8 cellular contexts compared by ENCODE assay signal in the genomic region with DNA sequence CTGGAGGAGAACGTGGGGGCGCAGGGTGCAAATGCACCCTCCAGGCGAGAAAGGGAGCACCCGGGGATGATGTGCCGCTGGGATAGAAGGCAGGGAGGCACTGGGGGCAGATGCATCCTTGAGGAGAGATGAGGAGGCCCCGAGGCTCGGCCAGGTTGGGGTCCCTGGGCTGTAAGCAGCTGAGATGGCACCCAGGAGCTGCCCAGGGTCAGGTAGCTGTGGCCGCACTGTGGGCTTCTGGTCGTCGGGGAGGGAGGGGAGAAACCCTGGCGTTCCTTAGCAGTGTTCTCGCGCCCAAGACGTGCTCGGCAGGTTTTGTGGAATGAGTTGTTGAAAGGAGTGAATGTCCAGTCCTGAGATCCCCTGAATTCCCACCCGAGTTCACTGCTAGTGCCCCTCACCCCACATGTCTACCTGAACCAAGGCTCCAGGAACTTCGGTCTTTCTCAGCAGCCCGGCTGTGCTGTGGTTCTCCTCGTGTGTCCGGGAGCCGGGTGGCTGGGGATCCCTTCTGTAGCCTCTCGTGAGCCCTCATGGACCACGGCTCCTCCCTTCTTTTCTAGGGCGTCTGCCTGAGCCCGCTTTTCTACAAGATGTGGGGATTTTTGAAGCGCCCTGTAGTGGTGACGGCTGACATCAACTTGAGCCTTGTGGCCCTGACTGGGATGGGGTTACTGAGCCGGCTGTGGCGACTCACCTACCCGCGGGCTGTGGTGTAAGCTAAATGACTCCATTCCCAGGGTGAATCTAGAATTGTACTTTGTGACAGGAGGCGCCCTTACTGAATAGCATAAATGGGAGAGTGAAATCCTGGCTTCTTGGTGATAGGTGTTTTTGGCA. TPM values are rescaled to one million over a fixed set of nuclear protein-coding genes. Genes with fewer than 3 reads are reported as not detected.
DNase-seq lines count a peak whose midpoint lies in the region; TF ChIP-seq lines count a peak whose summit lies in the region.

No MANE protein-coding gene starts in this region.

- H4K20me1 ChIP-seq in DOHH2 (ENCODE audit: control insufficient read depth, insufficient read depth, low read depth, low read length) (no peaks in the 10 kb centered on the region), neural cell (ENCODE audit: insufficient read depth) (no peaks in the 10 kb centered on the region)

- POLR2A ChIA-PET in activated CD4-positive, alpha-beta memory T cell treated with anti-CD3 and anti-CD28 coated beads, Interleukin-2, amount 10 ng/mL, durations not matched to agents 7 days and 5 days (lab: Charles Lee) = interaction anchor here (0.8 to 1.8 kb wide), 18 partner anchors 15 to 266 kb away, joined by 3 to 9 read pairs (median 3); no protein-coding TSS in a partner anchor

- H3K27me3 ChIP-seq in DOHH2 (ENCODE audit: control insufficient read depth, low read length) (no peaks in the 10 kb centered on the region), endodermal cell (ENCODE audit: control insufficient read depth, insufficient read depth, low read length, poor library complexity, severe bottlenecking) (peaks cover 5% of the 10 kb centered on the region), neural cell (ENCODE audit: insufficient read depth, low read depth, low read length) (no peaks in the 10 kb centered on the region)

- H3K27me3 Mint-ChIP-seq in activated CD4-positive, alpha-beta memory T cell treated with anti-CD3 and anti-CD28 coated beads, Interleukin-2, amount 10 ng/mL, durations not matched to agents 7 days and 5 days = no peaks in the 10 kb centered on the region
- H3K27me3 Mint-ChIP-seq in endodermal cell (ENCODE audit: insufficient read depth) = peaks cover 2% of the 10 kb centered on the region
- no peaks in the 10 kb centered on the region for H3K27me3 Mint-ChIP-seq in type B pancreatic cell

- H3K9me3 Mint-ChIP-seq in activated CD4-positive, alpha-beta memory T cell treated with anti-CD3 and anti-CD28 coated beads, Interleukin-2, amount 10 ng/mL, durations not matched to agents 7 days and 5 days = no peaks in the 10 kb centered on the region
- H3K9me3 Mint-ChIP-seq in endodermal cell (no peaks in the 10 kb centered on the region), type B pancreatic cell (no peaks in the 10 kb centered on the region)

- H3K36me3 Mint-ChIP-seq in activated CD4-positive, alpha-beta memory T cell treated with anti-CD3 and anti-CD28 coated beads, Interleukin-2, amount 10 ng/mL, durations not matched to agents 7 days and 5 days (ENCODE audit: low read depth) = peaks cover 25% of the 10 kb centered on the region
- H3K36me3 Mint-ChIP-seq in endodermal cell (ENCODE audit: low read depth) (peaks cover 46% of the 10 kb centered on the region), type B pancreatic cell (peaks cover 20% of the 10 kb centered on the region)

- H3K4me3 Mint-ChIP-seq in activated CD4-positive, alpha-beta memory T cell treated with anti-CD3 and anti-CD28 coated beads, Interleukin-2, amount 10 ng/mL, durations not matched to agents 7 days and 5 days = peak overlapping the region; percentile 98
- peak overlapping the region; percentile 87 for H3K4me3 Mint-ChIP-seq in endodermal cell
- H3K4me3 Mint-ChIP-seq in type B pancreatic cell = peak overlapping the region; percentile 97

- no peaks in the 10 kb centered on the region for H3K9me2 ChIP-seq in DOHH2 (replicated peaks; ENCODE audit: control insufficient read depth, low read length)
- no peaks in the 10 kb centered on the region for H3K9me2 ChIP-seq in neural cell (ENCODE audit: insufficient read depth, low read length)

- peak overlapping the region; percentile 88 for H3K4me2 ChIP-seq in DOHH2 (ENCODE audit: low read length)
- peak overlapping the region; percentile 67 for H3K4me2 ChIP-seq in neural cell (ENCODE audit: low read length)

- H3K4me1 Mint-ChIP-seq in activated CD4-positive, alpha-beta memory T cell treated with anti-CD3 and anti-CD28 coated beads, Interleukin-2, amount 10 ng/mL, durations not matched to agents 7 days and 5 days = peaks cover 52% of the 10 kb centered on the region
- H3K4me1 Mint-ChIP-seq in endodermal cell = peaks cover 15% of the 10 kb centered on the region
- H3K4me1 Mint-ChIP-seq in type B pancreatic cell (ENCODE audit: unreplicated experiment) = peaks cover 19% of the 10 kb centered on the region

- no peaks in the 10 kb centered on the region for H3K9me3 ChIP-seq in DOHH2 (ENCODE audit: control insufficient read depth, insufficient read depth, low read length)
- H3K9me3 ChIP-seq in endodermal cell (ENCODE audit: control insufficient read depth, low read length) = no peaks in the 10 kb centered on the region
- H3K9me3 ChIP-seq in neural cell (ENCODE audit: low read length) = no peaks in the 10 kb centered on the region

- H3K79me2 ChIP-seq in DOHH2 (ENCODE audit: control insufficient read depth, low read length) (peaks cover 14% of the 10 kb centered on the region), neural cell (replicated peaks; ENCODE audit: insufficient read depth, low read length) (peaks cover 13% of the 10 kb centered on the region)

- no peak overlapping the region for H3K27ac ChIP-seq in DOHH2 (ENCODE audit: low read depth, low read length)
- no peak overlapping the region for H3K27ac ChIP-seq in endodermal cell (ENCODE audit: low read depth, low read length)
- peak overlapping the region; percentile 57 for H3K27ac ChIP-seq in neural cell (ENCODE audit: low read length)

- TF ChIP-seq EP300 in neural cell (conservative IDR thresholded peaks at IDR 0.05; ENCODE audit: poor library complexity, severe bottlenecking) = no peak

- H2AFZ ChIP-seq in neural cell (ENCODE audit: low read depth, low read length) = no peak overlapping the region

- 60 to 80% methylated on average over 26 to 32 of the region's 32 CpGs for WGBS in endodermal cell (ENCODE audit: insufficient coverage in 1 of 2, insufficient read length in 1 of 2), 2 experiments

- H3K9ac ChIP-seq in endodermal cell (ENCODE audit: extremely low read depth, low read length, poor library complexity, severe bottlenecking) (peak overlapping the region; percentile 69), neural cell (ENCODE audit: low read length) (peak overlapping the region; percentile 84)

- H3K36me3 ChIP-seq in DOHH2 (ENCODE audit: control insufficient read depth, low read length) (peaks cover 25% of the 10 kb centered on the region), endodermal cell (ENCODE audit: control insufficient read depth, insufficient read depth, low read length) (peaks cover 46% of the 10 kb centered on the region), neural cell (ENCODE audit: insufficient read depth, low read length) (no peaks in the 10 kb centered on the region)

- DNase-seq in Kasumi-1 (lab: John Stamatoyannopoulos, UW) (peak; percentile 46 to 47), endodermal cell (peak; percentile 70), type B pancreatic cell (ENCODE audit: extremely low spot score, unreplicated experiment) (no peak), NCI-H2029 (lab: John Stamatoyannopoulos, UW) (no peak), NCI-H1694 treated with DMSO at 0.1 percent for 48 hours (lab: John Stamatoyannopoulos, UW) (no peak)
- peak; percentile 83 for DNase-seq in activated CD4-positive, alpha-beta memory T cell treated with anti-CD3 and anti-CD28 coated beads, Interleukin-2, amount 10 ng/mL, durations not matched to agents 7 days and 5 days

- CTCF ChIA-PET in activated CD4-positive, alpha-beta memory T cell treated with anti-CD3 and anti-CD28 coated beads, Interleukin-2, amount 10 ng/mL, durations not matched to agents 7 days and 5 days (lab: Charles Lee) = interaction anchor here (1.3 to 2.1 kb wide), 3 partner anchors 96 to 250 kb away, joined by 4 to 7 read pairs (median 4); no protein-coding TSS in a partner anchor

- H3K4me1 ChIP-seq in DOHH2 (ENCODE audit: control insufficient read depth, low read length) = peaks cover 21% of the 10 kb centered on the region
- H3K4me1 ChIP-seq in endodermal cell (ENCODE audit: control insufficient read depth, insufficient read depth, low read length) = peaks cover 10% of the 10 kb centered on the region

- peak overlapping the region; percentile 93 for H3K4me3 ChIP-seq in DOHH2 (ENCODE audit: low read length)
- peak overlapping the region; percentile 86 for H3K4me3 ChIP-seq in endodermal cell (ENCODE audit: low read length)
- peak overlapping the region; percentile 90 for H3K4me3 ChIP-seq in neural cell (ENCODE audit: low read length)

- peak overlapping the region; percentile 75 for H3K27ac Mint-ChIP-seq in activated CD4-positive, alpha-beta memory T cell treated with anti-CD3 and anti-CD28 coated beads, Interleukin-2, amount 10 ng/mL, durations not matched to agents 7 days and 5 days
- H3K27ac Mint-ChIP-seq in endodermal cell = peak overlapping the region; percentile 50
- H3K27ac Mint-ChIP-seq in type B pancreatic cell = peak overlapping the region; percentile 81

- no peak for TF ChIP-seq CTCF in DOHH2 (IDR thresholded peaks at IDR 0.05; ENCODE audit: low read depth, low read length, poor library complexity, severe bottlenecking)
- TF ChIP-seq CTCF in endodermal cell (conservative IDR thresholded peaks at IDR 0.05) = no peak
- TF ChIP-seq CTCF in neural cell (IDR thresholded peaks at IDR 0.05; ENCODE audit: poor library complexity, severe bottlenecking) = no peak
- no peak for TF ChIP-seq CTCF in type B pancreatic cell (conservative IDR thresholded peaks at IDR 0.05)

- H3F3A ChIP-seq in DOHH2 (ENCODE audit: control insufficient read depth, insufficient read depth) = peaks cover 24% of the 10 kb centered on the region
- H3F3A ChIP-seq in neural cell (ENCODE audit: insufficient read depth, low read length, poor library complexity, severe bottlenecking) = no peaks in the 10 kb centered on the region

- no peak for TF ChIP-seq RAD21 in neural cell (conservative IDR thresholded peaks at IDR 0.05)

RNA-seq across cellular contexts. Expression of a gene that starts 1.1 kb away (rescaled TPM):
- 10 to 100 TPM; 52.5 to 53.8 TPM for total RNA-seq in activated CD4-positive, alpha-beta memory T cell treated with anti-CD3 and anti-CD28 coated beads, Interleukin-2, amount 10 ng/mL, durations not matched to agents 7 days and 5 days
- total RNA-seq in endodermal cell (10 to 100 TPM; 42.3 to 53.8 TPM), type B pancreatic cell (ENCODE audit: low replicate concordance) (48.7 and 55.4 TPM in 2 replicates)
- 42.0 TPM for polyA plus RNA-seq in endodermal cell (2013, experiment 1 of 2)
- polyA plus RNA-seq in endodermal cell (2013, experiment 2 of 2) = 35.6 TPM
- 131 and 155 TPM in 2 replicates for polyA plus RNA-seq in neural cell
- polyA minus RNA-seq in neural cell = 62.3 and 63.2 TPM in 2 replicates

RNA-seq across cellular contexts. Expression of a gene that starts 27.2 kb away (rescaled TPM):
- 10 to 100 TPM; 23.8 to 24.6 TPM for total RNA-seq in activated CD4-positive, alpha-beta memory T cell treated with anti-CD3 and anti-CD28 coated beads, Interleukin-2, amount 10 ng/mL, durations not matched to agents 7 days and 5 days
- total RNA-seq in endodermal cell (10 to 100 TPM; 37.9 to 42.9 TPM), type B pancreatic cell (ENCODE audit: low replicate concordance) (25.9 and 36.8 TPM in 2 replicates)
- polyA plus RNA-seq in endodermal cell (2013, experiment 1 of 2) = 28.4 TPM
- polyA plus RNA-seq in endodermal cell (2013, experiment 2 of 2) = 23.8 TPM
- polyA plus RNA-seq in neural cell = 45.9 and 48.2 TPM in 2 replicates
- polyA minus RNA-seq in neural cell = 22.6 and 30.1 TPM in 2 replicates

RNA-seq across cellular contexts. Expression of a gene that starts 41.5 kb away (rescaled TPM):
- total RNA-seq in activated CD4-positive, alpha-beta memory T cell treated with anti-CD3 and anti-CD28 coated beads, Interleukin-2, amount 10 ng/mL, durations not matched to agents 7 days and 5 days = not detected
- total RNA-seq in endodermal cell = 10 to 100 TPM; 42.9 to 71.4 TPM
- polyA plus RNA-seq in endodermal cell (2013, experiment 1 of 2) = 0.93 TPM
- polyA plus RNA-seq in endodermal cell (2013, experiment 2 of 2) = 1.1 TPM
- not detected in 2 replicates for polyA plus RNA-seq in neural cell
- not detected in 2 replicates for polyA minus RNA-seq in neural cell
- 3.0 and 5.6 TPM in 2 replicates for total RNA-seq in type B pancreatic cell (ENCODE audit: low replicate concordance)

Comparison
In these comparisons a context has a peak if more than half of its experiments do, and no peak if none do; other contexts are left out.
1. DNase-seq: peak in Kasumi-1 (2 of 2), activated CD4-positive, alpha-beta memory T cell treated with anti-CD3 and anti-CD28 coated beads, Interleukin-2, amount 10 ng/mL, durations not matched to agents 7 days and 5 days (single experiment) and endodermal cell (single experiment); none in type B pancreatic cell (single experiment), NCI-H2029 (single experiment) and NCI-H1694 treated with DMSO at 0.1 percent for 48 hours (single experiment).
2. Peak in every context shown above with its lines, with median percentiles within 50 percentile points of each other: H3K4me3 ChIP-seq, H3K27ac Mint-ChIP-seq and H3K4me3 Mint-ChIP-seq.